In the genomic region with DNA sequence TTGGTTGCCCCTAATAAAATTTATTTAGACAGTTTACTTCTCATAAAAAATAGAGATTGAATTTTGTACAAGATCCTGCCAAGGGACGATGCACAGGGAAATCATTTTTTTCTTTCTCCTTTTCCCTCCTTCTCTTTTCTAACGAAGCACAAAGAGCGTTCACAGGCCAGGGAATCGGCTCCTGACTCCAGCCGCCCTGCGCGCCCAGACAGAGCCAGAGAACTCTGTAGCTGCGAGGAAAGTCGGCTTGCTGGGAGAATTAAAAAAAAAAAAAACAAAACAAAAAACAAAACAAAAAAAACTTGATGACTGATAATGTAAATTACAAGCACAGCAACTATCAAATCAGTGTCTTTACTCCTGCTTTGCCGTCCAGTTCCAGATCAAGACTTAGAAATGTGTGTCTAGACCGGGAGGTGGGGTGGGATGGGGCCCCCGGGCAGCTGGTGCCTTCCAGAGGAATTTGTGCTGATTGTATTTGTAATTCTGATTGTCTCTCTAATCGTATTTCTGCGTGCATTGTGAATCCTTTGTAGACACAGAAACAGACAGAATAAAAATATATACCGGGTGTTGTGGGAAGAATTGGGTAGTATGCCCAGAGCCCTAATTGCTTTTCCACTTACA, we compare ENCODE assay signal across 24 cellular contexts. TPM values are rescaled to one million over a fixed set of nuclear protein-coding genes. Genes with fewer than 3 reads are reported as not detected.
A peak's percentile ranks its signal among the peaks of the same experiment; 100 is the strongest.
DNase-seq lines count a peak whose midpoint lies in the region; ATAC-seq and TF ChIP-seq lines count a peak whose summit lies in the region.
"Had no signal": no experiment of that assay in that cellular context is flagged by ENCODE, and none has a peak within 500 bp of the region (broad histone marks: within the 10 kb centered on the region; RNA-seq: fewer than 3 reads in every experiment).

No MANE protein-coding gene starts in this region.

- H3K4me2 ChIP-seq in OCI-LY3 (ENCODE audit: low read length) (no peak overlapping the region), mesendoderm (ENCODE audit: low read length) (no peak overlapping the region)

- H2BK120ac ChIP-seq in mesendoderm (ENCODE audit: low read depth, low read length) = no peak overlapping the region

- no peak overlapping the region for H4K8ac ChIP-seq in mesendoderm (ENCODE audit: low read depth, low read length)

- intact Hi-C loops in activated CD4-positive, alpha-beta T cell treated with anti-CD3 and anti-CD28 coated beads, Interleukin-2, amount 10 ng/mL, durations not matched to agents 24 days and 14 days (cut with micrococcal nuclease) = loop anchor here (1.0 to 10.0 kb wide), 3 partner anchors 12 to 653 kb away; a partner anchor contains a TSS

- no peaks in the 10 kb centered on the region for H3K9me3 ChIP-seq in OCI-LY3 (ENCODE audit: insufficient read depth, low read length)
- H3K9me3 ChIP-seq: Caco-2, HAP-1, SJCRH30 had no signal

- no peaks in the 10 kb centered on the region for H3K4me1 ChIP-seq in OCI-LY3 (ENCODE audit: low read length)
- no peaks in the 10 kb centered on the region for H3K4me1 ChIP-seq in mesendoderm (ENCODE audit: control insufficient read depth, low read depth, low read length)
- H3K4me1 ChIP-seq: SJCRH30 had no signal

- WGBS in mesendoderm (ENCODE audit: extremely low coverage, insufficient coverage, low lambda C conversion rate) = no CpG with 5 or more reads among the region's 15 CpGs

- ATAC-seq in GM19328 (IDR thresholded peaks at IDR 0.05; ENCODE audit: unreplicated experiment) = no peak
- ATAC-seq: HepG2 had no signal

- no peak for TF ChIP-seq CTCF in OCI-LY3 (IDR thresholded peaks at IDR 0.05; ENCODE audit: low read depth, low read length)

- H3K36me3 ChIP-seq in OCI-LY3 (replicated peaks; ENCODE audit: low read depth, low read length) (no peaks in the 10 kb centered on the region), mesendoderm (ENCODE audit: control insufficient read depth, insufficient read depth, low read length) (no peaks in the 10 kb centered on the region)
- H3K36me3 ChIP-seq: HAP-1, SJCRH30 had no signal

- H3K4me3 ChIP-seq in OCI-LY3 (ENCODE audit: low read length) (no peak overlapping the region), mesendoderm (ENCODE audit: low read length) (no peak overlapping the region)
- H3K4me3 ChIP-seq: HAP-1, SJCRH30 had no signal

- H3K27ac ChIP-seq in OCI-LY3 (ENCODE audit: low read length) = no peak overlapping the region
- no peak overlapping the region for H3K27ac ChIP-seq in mesendoderm (ENCODE audit: low read depth, low read length)
- H3K27ac ChIP-seq: RWPE1, SJCRH30 had no signal

- peaks cover 11% of the 10 kb centered on the region for H3K36me3 Mint-ChIP-seq in activated CD4-positive, alpha-beta T cell treated with anti-CD3 and anti-CD28 coated beads, Interleukin-2, amount 10 ng/mL, durations not matched to agents 24 days and 14 days (ENCODE audit: low read depth)

- H3K79me1 ChIP-seq in mesendoderm (ENCODE audit: low read length) = no peaks in the 10 kb centered on the region

- peaks cover 17% of the 10 kb centered on the region for H3K4me1 Mint-ChIP-seq in activated CD4-positive, alpha-beta T cell treated with anti-CD3 and anti-CD28 coated beads, Interleukin-2, amount 10 ng/mL, durations not matched to agents 24 days and 14 days

- peaks cover 13% of the 10 kb centered on the region for H3K9me3 Mint-ChIP-seq in activated CD4-positive, alpha-beta T cell treated with anti-CD3 and anti-CD28 coated beads, Interleukin-2, amount 10 ng/mL, durations not matched to agents 24 days and 14 days

- H4K20me1 ChIP-seq in OCI-LY3 (ENCODE audit: insufficient read depth, low read length) = no peaks in the 10 kb centered on the region

- H3K9ac ChIP-seq in OCI-LY3 (ENCODE audit: low read length) = no peak overlapping the region
- no peak overlapping the region for H3K9ac ChIP-seq in mesendoderm (ENCODE audit: low read length)

- H2BK15ac ChIP-seq in mesendoderm (replicated peaks; ENCODE audit: low read depth) = no peak overlapping the region

- H2BK5ac ChIP-seq in mesendoderm (ENCODE audit: low read length) = no peak overlapping the region

- peak overlapping the region; percentile 29 for H3K27ac Mint-ChIP-seq in activated CD4-positive, alpha-beta T cell treated with anti-CD3 and anti-CD28 coated beads, Interleukin-2, amount 10 ng/mL, durations not matched to agents 24 days and 14 days

- no peak for DNase-seq in activated CD4-positive, alpha-beta T cell treated with anti-CD3 and anti-CD28 coated beads, Interleukin-2, amount 10 ng/mL, durations not matched to agents 24 days and 14 days
- no peak for DNase-seq in activated CD4-positive, alpha-beta T cell treated with anti-CD3 and anti-CD28 coated beads, Interleukin-2, amount 50 U/mL, for 48 hours
- DNase-seq in mesendoderm (peak; percentile 33), retina (peak; percentile 49), GF-D8 (lab: John Stamatoyannopoulos, UW) (no peak)
- no peak for DNase-seq in stimulated activated CD4-positive, alpha-beta T cell treated with anti-CD3 and anti-CD28 coated beads, Interleukin-1b, Interleukin-23, amount 100 ng/mL, for 48 hours
- DNase-seq: AML-193, Caco-2, DMS 273 treated with DMSO at 0.1 percent for 48 hours, KG1, NCI-H1092, NCI-H1436, NCI-H510A, NCI-H748 treated with DMSO at 0.1 percent for 48 hours, SJCRH30 had no signal

- peaks cover 5% of the 10 kb centered on the region for H3K27me3 ChIP-seq in OCI-LY3 (ENCODE audit: low read depth, low read length)
- H3K27me3 ChIP-seq in mesendoderm (ENCODE audit: insufficient read depth, low read length, poor library complexity) = peaks cover 67% of the 10 kb centered on the region
- H3K27me3 ChIP-seq: SJCRH30 had no signal

- H3K18ac ChIP-seq in mesendoderm (ENCODE audit: low read length) = no peak overlapping the region

- H3K4me3 Mint-ChIP-seq in activated CD4-positive, alpha-beta T cell treated with anti-CD3 and anti-CD28 coated beads, Interleukin-2, amount 10 ng/mL, durations not matched to agents 24 days and 14 days = no peak overlapping the region

- H3K79me2 ChIP-seq in OCI-LY3 (ENCODE audit: low read length) (no peaks in the 10 kb centered on the region), mesendoderm (ENCODE audit: control insufficient read depth, insufficient read depth, low read length) (no peaks in the 10 kb centered on the region)

- H3K27me3 Mint-ChIP-seq in activated CD4-positive, alpha-beta T cell treated with anti-CD3 and anti-CD28 coated beads, Interleukin-2, amount 10 ng/mL, durations not matched to agents 24 days and 14 days = peaks cover 83% of the 10 kb centered on the region

- no peak overlapping the region for H3K56ac ChIP-seq in mesendoderm (ENCODE audit: low read length)

- H3K4ac ChIP-seq in mesendoderm (ENCODE audit: low read depth, low read length) = no peak overlapping the region

- H3K23ac ChIP-seq in mesendoderm (ENCODE audit: low read length) = no peak overlapping the region

- no peak overlapping the region for H2AK5ac ChIP-seq in mesendoderm (ENCODE audit: low read length)

- no peak overlapping the region for H4K5ac ChIP-seq in mesendoderm (ENCODE audit: low read length)

- H2AFZ ChIP-seq in OCI-LY3 (ENCODE audit: low read depth, low read length) = 0 out of 2 replicates have a peak overlapping the region, but pooled peaks have one; percentile 39

RNA-seq across cellular contexts. Expression of a gene that starts 3.6 kb away (rescaled TPM):
- total RNA-seq in activated CD4-positive, alpha-beta T cell treated with anti-CD3 and anti-CD28 coated beads, Interleukin-2, amount 10 ng/mL, durations not matched to agents 24 days and 14 days = not detected in 2 replicates
- 0.01 TPM for polyA plus RNA-seq in mesendoderm (2013, experiment 1 of 2)
- not detected for polyA plus RNA-seq in mesendoderm (2013, experiment 2 of 2)
- total RNA-seq: A172, Daoy, HepG2, SJCRH30 had no signal
- polyA plus RNA-seq: AG04450, CD14-positive monocyte, HepG2 had no signal

Comparison
In these comparisons a context has a peak if more than half of its experiments do, and no peak if none do; other contexts are left out.
1. DNase-seq: peak in mesendoderm (single experiment) and retina (single experiment); none in activated CD4-positive, alpha-beta T cell treated with anti-CD3 and anti-CD28 coated beads, Interleukin-2, amount 10 ng/mL, durations not matched to agents 24 days and 14 days (single experiment), activated CD4-positive, alpha-beta T cell treated with anti-CD3 and anti-CD28 coated beads, Interleukin-2, amount 50 U/mL, for 48 hours (0 of 2), GF-D8 (single experiment) and stimulated activated CD4-positive, alpha-beta T cell treated with anti-CD3 and anti-CD28 coated beads, Interleukin-1b, Interleukin-23, amount 100 ng/mL, for 48 hours (single experiment).